In the genomic region with DNA sequence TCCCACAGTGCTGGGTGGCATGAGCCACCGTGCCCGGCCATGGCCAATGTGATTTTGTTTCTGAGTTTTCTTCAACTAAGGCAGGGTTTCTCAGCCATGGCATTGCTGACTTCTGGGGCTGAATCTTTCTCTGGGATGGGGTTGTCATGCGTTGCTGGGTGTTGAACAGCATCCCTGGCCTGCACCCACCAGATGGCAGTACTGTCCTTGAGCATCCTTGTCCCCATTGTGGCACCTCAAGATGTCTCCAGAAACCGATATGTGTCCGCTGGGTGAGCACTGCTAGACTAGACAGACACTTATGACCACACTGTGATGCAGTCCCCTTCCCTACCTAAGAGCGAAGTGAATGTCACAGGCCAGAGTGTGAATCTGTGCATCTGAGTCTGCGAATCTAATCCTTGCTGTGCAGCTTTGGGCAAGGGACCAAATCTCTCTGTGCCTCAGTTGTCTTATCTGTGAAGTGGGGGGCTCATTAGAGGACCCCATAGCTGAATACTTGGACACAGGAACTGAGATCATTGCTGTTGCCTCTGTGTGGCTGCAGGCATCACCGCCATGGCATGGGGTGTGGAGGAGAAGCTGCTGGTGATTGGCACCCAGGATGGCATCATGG, we compare ENCODE assay signal across 1 cellular context.
TF ChIP-seq lines count a peak whose summit lies in the region.

No MANE protein-coding gene starts in this region.

TF ChIP-seq in GM23338, 12 proteins besides CTCF, POLR2A, EP300 and RAD21 (continued from another document):
- TF ChIP-seq, protein P1, sequence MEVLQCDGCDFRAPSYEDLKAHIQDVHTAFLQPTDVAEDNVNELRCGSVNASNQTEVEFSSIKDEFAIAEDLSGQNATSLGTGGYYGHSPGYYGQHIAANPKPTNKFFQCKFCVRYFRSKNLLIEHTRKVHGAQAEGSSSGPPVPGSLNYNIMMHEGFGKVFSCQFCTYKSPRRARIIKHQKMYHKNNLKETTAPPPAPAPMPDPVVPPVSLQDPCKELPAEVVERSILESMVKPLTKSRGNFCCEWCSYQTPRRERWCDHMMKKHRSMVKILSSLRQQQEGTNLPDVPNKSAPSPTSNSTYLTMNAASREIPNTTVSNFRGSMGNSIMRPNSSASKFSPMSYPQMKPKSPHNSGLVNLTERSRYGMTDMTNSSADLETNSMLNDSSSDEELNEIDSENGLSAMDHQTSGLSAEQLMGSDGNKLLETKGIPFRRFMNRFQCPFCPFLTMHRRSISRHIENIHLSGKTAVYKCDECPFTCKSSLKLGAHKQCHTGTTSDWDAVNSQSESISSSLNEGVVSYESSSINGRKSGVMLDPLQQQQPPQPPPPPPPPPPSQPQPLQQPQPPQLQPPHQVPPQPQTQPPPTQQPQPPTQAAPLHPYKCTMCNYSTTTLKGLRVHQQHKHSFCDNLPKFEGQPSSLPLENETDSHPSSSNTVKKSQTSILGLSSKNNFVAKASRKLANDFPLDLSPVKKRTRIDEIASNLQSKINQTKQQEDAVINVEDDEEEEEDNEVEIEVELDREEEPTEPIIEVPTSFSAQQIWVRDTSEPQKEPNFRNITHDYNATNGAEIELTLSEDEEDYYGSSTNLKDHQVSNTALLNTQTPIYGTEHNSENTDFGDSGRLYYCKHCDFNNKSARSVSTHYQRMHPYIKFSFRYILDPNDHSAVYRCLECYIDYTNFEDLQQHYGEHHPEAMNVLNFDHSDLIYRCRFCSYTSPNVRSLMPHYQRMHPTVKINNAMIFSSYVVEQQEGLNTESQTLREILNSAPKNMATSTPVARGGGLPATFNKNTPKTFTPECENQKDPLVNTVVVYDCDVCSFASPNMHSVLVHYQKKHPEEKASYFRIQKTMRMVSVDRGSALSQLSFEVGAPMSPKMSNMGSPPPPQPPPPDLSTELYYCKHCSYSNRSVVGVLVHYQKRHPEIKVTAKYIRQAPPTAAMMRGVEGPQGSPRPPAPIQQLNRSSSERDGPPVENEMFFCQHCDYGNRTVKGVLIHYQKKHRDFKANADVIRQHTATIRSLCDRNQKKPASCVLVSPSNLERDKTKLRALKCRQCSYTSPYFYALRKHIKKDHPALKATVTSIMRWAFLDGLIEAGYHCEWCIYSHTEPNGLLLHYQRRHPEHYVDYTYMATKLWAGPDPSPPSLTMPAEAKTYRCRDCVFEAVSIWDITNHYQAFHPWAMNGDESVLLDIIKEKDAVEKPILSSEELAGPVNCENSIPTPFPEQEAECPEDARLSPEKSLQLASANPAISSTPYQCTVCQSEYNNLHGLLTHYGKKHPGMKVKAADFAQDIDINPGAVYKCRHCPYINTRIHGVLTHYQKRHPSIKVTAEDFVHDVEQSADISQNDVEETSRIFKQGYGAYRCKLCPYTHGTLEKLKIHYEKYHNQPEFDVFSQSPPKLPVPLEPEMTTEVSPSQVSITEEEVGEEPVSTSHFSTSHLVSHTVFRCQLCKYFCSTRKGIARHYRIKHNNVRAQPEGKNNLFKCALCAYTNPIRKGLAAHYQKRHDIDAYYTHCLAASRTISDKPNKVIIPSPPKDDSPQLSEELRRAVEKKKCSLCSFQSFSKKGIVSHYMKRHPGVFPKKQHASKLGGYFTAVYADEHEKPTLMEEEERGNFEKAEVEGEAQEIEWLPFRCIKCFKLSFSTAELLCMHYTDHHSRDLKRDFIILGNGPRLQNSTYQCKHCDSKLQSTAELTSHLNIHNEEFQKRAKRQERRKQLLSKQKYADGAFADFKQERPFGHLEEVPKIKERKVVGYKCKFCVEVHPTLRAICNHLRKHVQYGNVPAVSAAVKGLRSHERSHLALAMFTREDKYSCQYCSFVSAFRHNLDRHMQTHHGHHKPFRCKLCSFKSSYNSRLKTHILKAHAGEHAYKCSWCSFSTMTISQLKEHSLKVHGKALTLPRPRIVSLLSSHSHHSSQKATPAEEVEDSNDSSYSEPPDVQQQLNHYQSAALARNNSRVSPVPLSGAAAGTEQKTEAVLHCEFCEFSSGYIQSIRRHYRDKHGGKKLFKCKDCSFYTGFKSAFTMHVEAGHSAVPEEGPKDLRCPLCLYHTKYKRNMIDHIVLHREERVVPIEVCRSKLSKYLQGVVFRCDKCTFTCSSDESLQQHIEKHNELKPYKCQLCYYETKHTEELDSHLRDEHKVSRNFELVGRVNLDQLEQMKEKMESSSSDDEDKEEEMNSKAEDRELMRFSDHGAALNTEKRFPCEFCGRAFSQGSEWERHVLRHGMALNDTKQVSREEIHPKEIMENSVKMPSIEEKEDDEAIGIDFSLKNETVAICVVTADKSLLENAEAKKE (CRISPR knock-in tag; IDR thresholded peaks at IDR 0.05) = no peak
- TF ChIP-seq, protein P2, sequence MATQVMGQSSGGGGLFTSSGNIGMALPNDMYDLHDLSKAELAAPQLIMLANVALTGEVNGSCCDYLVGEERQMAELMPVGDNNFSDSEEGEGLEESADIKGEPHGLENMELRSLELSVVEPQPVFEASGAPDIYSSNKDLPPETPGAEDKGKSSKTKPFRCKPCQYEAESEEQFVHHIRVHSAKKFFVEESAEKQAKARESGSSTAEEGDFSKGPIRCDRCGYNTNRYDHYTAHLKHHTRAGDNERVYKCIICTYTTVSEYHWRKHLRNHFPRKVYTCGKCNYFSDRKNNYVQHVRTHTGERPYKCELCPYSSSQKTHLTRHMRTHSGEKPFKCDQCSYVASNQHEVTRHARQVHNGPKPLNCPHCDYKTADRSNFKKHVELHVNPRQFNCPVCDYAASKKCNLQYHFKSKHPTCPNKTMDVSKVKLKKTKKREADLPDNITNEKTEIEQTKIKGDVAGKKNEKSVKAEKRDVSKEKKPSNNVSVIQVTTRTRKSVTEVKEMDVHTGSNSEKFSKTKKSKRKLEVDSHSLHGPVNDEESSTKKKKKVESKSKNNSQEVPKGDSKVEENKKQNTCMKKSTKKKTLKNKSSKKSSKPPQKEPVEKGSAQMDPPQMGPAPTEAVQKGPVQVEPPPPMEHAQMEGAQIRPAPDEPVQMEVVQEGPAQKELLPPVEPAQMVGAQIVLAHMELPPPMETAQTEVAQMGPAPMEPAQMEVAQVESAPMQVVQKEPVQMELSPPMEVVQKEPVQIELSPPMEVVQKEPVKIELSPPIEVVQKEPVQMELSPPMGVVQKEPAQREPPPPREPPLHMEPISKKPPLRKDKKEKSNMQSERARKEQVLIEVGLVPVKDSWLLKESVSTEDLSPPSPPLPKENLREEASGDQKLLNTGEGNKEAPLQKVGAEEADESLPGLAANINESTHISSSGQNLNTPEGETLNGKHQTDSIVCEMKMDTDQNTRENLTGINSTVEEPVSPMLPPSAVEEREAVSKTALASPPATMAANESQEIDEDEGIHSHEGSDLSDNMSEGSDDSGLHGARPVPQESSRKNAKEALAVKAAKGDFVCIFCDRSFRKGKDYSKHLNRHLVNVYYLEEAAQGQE (IDR thresholded peaks at IDR 0.05; ENCODE audit: unreplicated experiment) = no peak
- TF ChIP-seq EZH2 (IDR thresholded peaks at IDR 0.05; ENCODE audit: low read depth, unreplicated experiment) (no peak), STAT1 (IDR thresholded peaks at IDR 0.05; ENCODE audit: unreplicated experiment) (no peak)
- TF ChIP-seq, protein P3, sequence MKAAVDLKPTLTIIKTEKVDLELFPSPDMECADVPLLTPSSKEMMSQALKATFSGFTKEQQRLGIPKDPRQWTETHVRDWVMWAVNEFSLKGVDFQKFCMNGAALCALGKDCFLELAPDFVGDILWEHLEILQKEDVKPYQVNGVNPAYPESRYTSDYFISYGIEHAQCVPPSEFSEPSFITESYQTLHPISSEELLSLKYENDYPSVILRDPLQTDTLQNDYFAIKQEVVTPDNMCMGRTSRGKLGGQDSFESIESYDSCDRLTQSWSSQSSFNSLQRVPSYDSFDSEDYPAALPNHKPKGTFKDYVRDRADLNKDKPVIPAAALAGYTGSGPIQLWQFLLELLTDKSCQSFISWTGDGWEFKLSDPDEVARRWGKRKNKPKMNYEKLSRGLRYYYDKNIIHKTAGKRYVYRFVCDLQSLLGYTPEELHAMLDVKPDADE (IDR thresholded peaks at IDR 0.05) = no peak
TF ChIP-seq in GM23338: peak in this region for 0.
